In genomic region chr15:44728576-44729393, GRCh38 we compare ENCODE assay signal across 8 cellular contexts. TPM values are rescaled to one million over a fixed set of nuclear protein-coding genes. Genes with fewer than 3 reads are reported as not detected.
DNase-seq lines count a peak whose midpoint lies in the region; ATAC-seq and TF ChIP-seq lines count a peak whose summit lies in the region.

No MANE protein-coding gene starts in this region.

- no peaks in the 10 kb centered on the region for H3K27me3 ChIP-seq in vagina

- peak in 1 of 2 donors; percentile 83 for TF ChIP-seq POLR2A in vagina (IDR thresholded peaks at IDR 0.05)

- peak overlapping the region; percentile 99 for H3K27ac ChIP-seq in vagina

- TF ChIP-seq CTCF in vagina (IDR thresholded peaks at IDR 0.05) = no peak

- peak; percentile 70 for ATAC-seq in GM18508 (IDR thresholded peaks at IDR 0.05; ENCODE audit: insufficient read depth, unreplicated experiment)
- ATAC-seq in HG03025 (IDR thresholded peaks at IDR 0.05; ENCODE audit: low FRiP score, unreplicated experiment) = peak; percentile 72

- H3K36me3 ChIP-seq in vagina = no peaks in the 10 kb centered on the region

- H3K4me1 ChIP-seq in vagina = peaks cover 51% of the 10 kb centered on the region

- DNase-seq in NCI-H2029 treated with DMSO at 0.1 percent for 48 hours (lab: John Stamatoyannopoulos, UW) (peak; percentile 38), T1000 (lab: John Stamatoyannopoulos, UW) (peak; percentile 92), astrocyte of the hippocampus (ENCODE audit: low read depth, low spot score) (peak; percentile 98), hepatic stellate cell (ENCODE audit: low spot score) (peak; percentile 84), putamen (ENCODE audit: low spot score) (peak; percentile 98), vagina (ENCODE audit: extremely low spot score in 2 of 2) (peak in 1 of 2 donors; percentile 99)

- intact Hi-C loops in vagina (cut with DNase I) = loop anchor here (2.0 to 5.0 kb wide), 2 partner anchors 18 to 66 kb away; partner anchors contain the start of genes B2M, PATL2 and SPG11

- H3K9me3 ChIP-seq in vagina = no peaks in the 10 kb centered on the region

- peak overlapping the region; percentile 88 to 91 for H3K4me3 ChIP-seq in vagina

RNA-seq across cellular contexts. Expression of gene TRIM69, which starts 7.5 kb away (rescaled TPM):
- 11.3 TPM for total RNA-seq in vagina

RNA-seq across cellular contexts. Expression of gene B2M, which starts 17.5 kb away (rescaled TPM):
- total RNA-seq in vagina = 2,630 TPM

RNA-seq across cellular contexts. Expression of gene PATL2, which starts 17.7 kb away (rescaled TPM):
- total RNA-seq in vagina = not detected
